In the genomic region with DNA sequence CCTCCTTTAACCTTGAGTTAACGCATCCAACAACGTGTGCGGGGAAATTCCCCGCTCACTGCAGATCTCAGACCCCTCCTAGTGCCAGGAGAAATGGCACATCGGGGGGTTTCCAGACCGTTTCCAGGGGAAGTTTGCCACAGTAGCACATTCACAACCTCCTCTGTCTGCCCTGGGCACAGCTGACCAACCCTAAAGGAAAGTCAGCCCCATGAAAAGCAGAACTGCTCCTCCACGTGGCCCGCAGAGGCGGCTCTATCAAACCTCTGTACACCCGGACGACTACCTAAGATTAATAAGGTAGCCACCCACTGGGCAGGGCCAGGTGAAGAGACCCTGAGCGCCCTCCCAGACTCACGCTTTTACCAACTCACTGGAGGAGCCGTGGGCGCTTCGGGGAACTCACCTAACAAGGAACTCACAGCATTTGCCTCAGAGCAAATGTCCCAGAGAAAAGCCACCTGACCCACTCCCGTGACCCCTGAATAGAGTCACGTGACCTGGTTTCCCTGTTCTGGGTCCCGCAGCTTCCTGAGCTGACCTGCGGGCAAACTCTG, we compare ENCODE assay signal across 9 cellular contexts. TPM values are rescaled to one million over a fixed set of nuclear protein-coding genes. Genes with fewer than 3 reads are reported as not detected.
DNase-seq lines count a peak whose midpoint lies in the region; ATAC-seq and TF ChIP-seq lines count a peak whose summit lies in the region.
"Had no signal": no experiment of that assay in that cellular context is flagged by ENCODE, and none has a peak within 500 bp of the region (broad histone marks: within the 10 kb centered on the region; RNA-seq: fewer than 3 reads in every experiment).

No MANE protein-coding gene starts in this region.

- DNase-seq in CD14-positive monocyte (ENCODE audit: low spot score) = peak; percentile 92
- peak; percentile 83 for DNase-seq in activated CD8-positive, alpha-beta memory T cell treated with anti-CD3 and anti-CD28 coated beads, Interleukin-2, amount 50 U/mL, for 48 hours
- peak in 1 of 3 donors; percentile 73 for DNase-seq in right cardiac atrium
- DNase-seq in stimulated activated CD8-positive, alpha-beta memory T cell treated with anti-CD3 and anti-CD28 coated beads, Interleukin-12 subunit alpha, Interleukin-12 subunit beta, amount 100 ng/mL, for 24 hours (ENCODE audit: extremely low read depth) = peak; percentile 49
- no peak for DNase-seq in NCI-H82 treated with DMSO at 0.1 percent for 48 hours (lab: John Stamatoyannopoulos, UW; ENCODE audit: unreplicated experiment)
- no peak for DNase-seq in NK-92 (lab: John Stamatoyannopoulos, UW; ENCODE audit: unreplicated experiment)

- H3K4me1 ChIP-seq in right cardiac atrium (ENCODE audit: control insufficient read depth, insufficient read depth, low read length) = no peaks in the 10 kb centered on the region

- no peaks in the 10 kb centered on the region for H3K9me3 ChIP-seq in right cardiac atrium (ENCODE audit: control insufficient read depth, low read length)

- H3K9me3 Mint-ChIP-seq in CD14-positive monocyte (no peaks in the 10 kb centered on the region), IgD-negative memory B cell (no peaks in the 10 kb centered on the region)

- peak overlapping the region; percentile 86 to 94 for H3K4me3 Mint-ChIP-seq in CD14-positive monocyte
- H3K4me3 Mint-ChIP-seq in IgD-negative memory B cell = peak overlapping the region; percentile 85 to 91 (median 90)

- peak overlapping the region; percentile 6 for H3K27ac ChIP-seq in right cardiac atrium (ENCODE audit: low read length)
- H3K27ac ChIP-seq: C4-2B had no signal

- H3K36me3 Mint-ChIP-seq in CD14-positive monocyte = peaks cover 49 to 79% of the 10 kb centered on the region in 2 donors
- H3K36me3 Mint-ChIP-seq in IgD-negative memory B cell = peaks cover 9% of the 10 kb centered on the region

- peak; percentile 38 for ATAC-seq in GM21360 (IDR thresholded peaks at IDR 0.05; ENCODE audit: unreplicated experiment)
- peak in 1 of 2 donors; percentile 38 for ATAC-seq in right cardiac atrium

- H3K27me3 Mint-ChIP-seq in CD14-positive monocyte (ENCODE audit: low read depth in 3 of 3) (peaks cover 0 to 1% (median 0%) of the 10 kb centered on the region in 3 donors), IgD-negative memory B cell (no peaks in the 10 kb centered on the region)

- no peak overlapping the region for H3K4me3 ChIP-seq in right cardiac atrium (ENCODE audit: low read length)

- H3K27ac Mint-ChIP-seq in CD14-positive monocyte (peak overlapping the region; percentile 100), IgD-negative memory B cell (peak overlapping the region; percentile 99 to 100 (median 100))

- H3K4me1 Mint-ChIP-seq in CD14-positive monocyte = peaks cover 93% of the 10 kb centered on the region
- H3K4me1 Mint-ChIP-seq in IgD-negative memory B cell = peaks cover 44 to 75% (median 46%) of the 10 kb centered on the region in 3 donors

- H3K27me3 ChIP-seq in right cardiac atrium (ENCODE audit: control insufficient read depth, insufficient read depth) = no peaks in the 10 kb centered on the region

- intact Hi-C loops in CD14-positive monocyte (cut with micrococcal nuclease) = loop anchor here in 1 of 2 donors (10.0 kb wide), 1 partner anchor 270 kb away; no protein-coding TSS in a partner anchor
- intact Hi-C loops in right cardiac atrium (cut with DNase I) = no loop called here

- 59% methylated on average over 20 of the region's 20 CpGs for WGBS in right cardiac atrium

- TF ChIP-seq CTCF in CD14-positive monocyte (IDR thresholded peaks at IDR 0.05) = peak; percentile 6

RNA-seq across cellular contexts. Expression of gene RASSF2, which starts 8.6 kb away (rescaled TPM):
- 100 to 1,000 TPM; 167 to 214 TPM for polyA plus RNA-seq in CD14-positive monocyte
- 75.6 TPM for polyA plus RNA-seq in IgD-negative memory B cell
- 1 to 10 TPM; 5.0 to 8.6 (median 7.1) TPM for total RNA-seq in right cardiac atrium
- 2.1 TPM for polyA plus RNA-seq in right cardiac atrium

Comparison
In these comparisons a context has a peak if more than half of its experiments do, and no peak if none do; other contexts are left out.
1. DNase-seq: peak in CD14-positive monocyte (single experiment), activated CD8-positive, alpha-beta memory T cell treated with anti-CD3 and anti-CD28 coated beads, Interleukin-2, amount 50 U/mL, for 48 hours (single experiment) and stimulated activated CD8-positive, alpha-beta memory T cell treated with anti-CD3 and anti-CD28 coated beads, Interleukin-12 subunit alpha, Interleukin-12 subunit beta, amount 100 ng/mL, for 24 hours (single experiment); none in NCI-H82 treated with DMSO at 0.1 percent for 48 hours (single experiment) and NK-92 (single experiment).
2. RNA of gene RASSF2, which starts 8.6 kb away (polyA plus RNA-seq): 167 to 214 TPM in CD14-positive monocyte and 75.6 TPM in IgD-negative memory B cell (single experiment); 2.1 TPM in right cardiac atrium (single experiment); every median in the first group is over 10 times any median in the second.